ENCODE assay signal across 12 cellular contexts in the genomic region with DNA sequence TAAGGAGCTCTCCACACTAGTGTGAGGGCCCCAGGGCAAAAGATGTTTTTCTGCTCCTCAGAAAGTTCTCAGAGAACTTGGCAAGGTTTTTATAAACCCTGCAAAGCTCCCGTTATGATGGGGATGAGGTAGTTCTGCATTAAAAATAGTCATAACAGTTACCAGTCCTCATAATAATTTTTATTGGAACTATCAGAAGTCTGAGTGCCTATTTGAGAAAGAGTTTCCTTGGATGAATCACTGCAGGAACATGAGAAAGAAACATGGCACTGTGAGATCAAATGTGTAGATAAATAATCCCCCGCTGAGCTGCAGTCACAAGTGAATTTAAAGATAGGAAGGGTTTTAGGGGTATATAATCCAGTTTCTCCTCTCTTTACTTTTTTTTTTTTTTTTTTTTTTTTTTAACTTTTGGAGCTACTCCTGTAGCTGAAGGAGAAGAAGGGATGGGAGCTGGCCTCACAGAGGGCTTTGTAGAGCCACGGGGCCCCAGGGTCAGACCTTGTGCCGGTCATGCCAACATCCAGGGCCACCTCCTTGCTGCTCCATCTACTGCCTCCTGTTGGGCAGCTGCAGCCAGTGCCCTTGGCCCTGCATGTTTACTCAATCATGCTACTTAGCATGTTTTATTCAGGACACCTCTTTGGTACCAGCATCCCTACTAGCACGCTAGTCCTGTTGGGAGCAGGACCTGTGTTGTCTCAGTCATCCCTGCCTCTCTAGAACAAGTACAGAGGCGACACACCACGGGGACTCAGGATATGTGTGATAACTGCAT. TPM values are rescaled to one million over a fixed set of nuclear protein-coding genes. Genes with fewer than 3 reads are reported as not detected.
DNase-seq lines count a peak whose midpoint lies in the region; ATAC-seq and TF ChIP-seq lines count a peak whose summit lies in the region.
"Had no signal": no experiment of that assay in that cellular context is flagged by ENCODE, and none has a peak within 500 bp of the region (broad histone marks: within the 10 kb centered on the region; RNA-seq: fewer than 3 reads in every experiment).

No MANE protein-coding gene starts in this region.

- H3K36me3 ChIP-seq in BJ (ENCODE audit: control insufficient read depth, insufficient read depth, low read length) (no peaks in the 10 kb centered on the region), ascending aorta (no peaks in the 10 kb centered on the region)

- DNase-seq in BJ (ENCODE audit: low read depth) (peak; percentile 88), HFF-Myc (ENCODE audit: extremely low read depth, low read depth) (peak; percentile 42), ascending aorta (ENCODE audit: low spot score in 2 of 2) (no peak), mesenteric fat pad (ENCODE audit: low spot score) (peak; percentile 73), DMS79 treated with DMSO at 0.1 percent for 48 hours (lab: John Stamatoyannopoulos, UW) (no peak), anterior cingulate cortex (lab: John Stamatoyannopoulos, UW) (no peak)
- DNase-seq: activated gamma-delta T cell treated with Interleukin-2 at 50 U/mL for 16 hours, GF-D8, NCI-H526 treated with DMSO at 0.1 percent for 48 hours had no signal

- no peaks in the 10 kb centered on the region for H3K9me3 ChIP-seq in ascending aorta

- H3K4me3 ChIP-seq in BJ (ENCODE audit: low read depth, low read length) = no peak overlapping the region
- no peak overlapping the region for H3K4me3 ChIP-seq in HFF-Myc (replicated peaks; ENCODE audit: low read depth, low read length)
- H3K4me3 ChIP-seq in ascending aorta = no peak overlapping the region
- H3K4me3 ChIP-seq: lung had no signal

- ATAC-seq in GM21367 (IDR thresholded peaks at IDR 0.05; ENCODE audit: unreplicated experiment) (no peak), HG03196 (IDR thresholded peaks at IDR 0.05; ENCODE audit: unreplicated experiment) (no peak)

- POLR2A ChIA-PET in BJ (lab: Charles Lee) = interaction anchor here (0.6 kb wide), 4 partner anchors 28 to 139 kb away, joined by 3 to 9 read pairs (median 7); no protein-coding TSS in a partner anchor

- H3K4me1 ChIP-seq in ascending aorta = peaks cover 21 to 40% of the 10 kb centered on the region in 2 donors

- no peaks in the 10 kb centered on the region for H3K27me3 ChIP-seq in BJ (ENCODE audit: control insufficient read depth, insufficient read depth, low read length)
- H3K27me3 ChIP-seq in ascending aorta = no peaks in the 10 kb centered on the region

- CTCF ChIA-PET in BJ (lab: Yijun Ruan, JAX) = interaction anchor here (0.6 to 2.2 kb wide), 8 partner anchors 8 to 158 kb away, joined by 3 to 6 read pairs (median 4); no protein-coding TSS in a partner anchor

- peak overlapping the region; percentile 61 to 81 for H3K27ac ChIP-seq in ascending aorta

- TF ChIP-seq CTCF in BJ (IDR thresholded peaks at IDR 0.05; ENCODE audit: insufficient read depth, low read depth, low read length) (no peak; the same call in 1 of the 2 replicates), HFF-Myc (IDR thresholded peaks at IDR 0.05; ENCODE audit: low read depth, low read length, missing control alignments) (peak; percentile 16), ascending aorta (IDR thresholded peaks at IDR 0.05) (no peak)

- intact Hi-C loops in ascending aorta (cut with DNase I) = loop anchor here (5.0 to 10.0 kb wide), 3 partner anchors 47 to 370 kb away; no protein-coding TSS in a partner anchor

RNA-seq across cellular contexts. Expression of a gene that starts 39.5 kb away (rescaled TPM):
- 14.2 and 18.6 TPM in 2 replicates for polyA plus RNA-seq in BJ (2011; rRNA removed)
- 13.6 and 17.2 TPM in 2 replicates for polyA minus RNA-seq in BJ (2011; rRNA and poly(A)+ RNA removed)
- total RNA-seq in ascending aorta (11.7 TPM), mesenteric fat pad (60.5 TPM)

RNA-seq across cellular contexts. Expression of a gene that starts 54.7 kb away (rescaled TPM):
- polyA plus RNA-seq in BJ (2011; rRNA removed) = not detected in 2 replicates
- polyA minus RNA-seq in BJ (2011; rRNA and poly(A)+ RNA removed) = not detected in 2 replicates
- total RNA-seq in ascending aorta = 1.6 TPM
- total RNA-seq in mesenteric fat pad = 0.45 TPM

Comparison
In these comparisons a context has a peak if more than half of its experiments do, and no peak if none do; other contexts are left out.
1. DNase-seq: peak in BJ (single experiment), HFF-Myc (single experiment) and mesenteric fat pad (single experiment); none in ascending aorta (0 of 2), DMS79 treated with DMSO at 0.1 percent for 48 hours (single experiment) and anterior cingulate cortex (0 of 58).